19 cellular contexts compared by ENCODE assay signal in the genomic region with DNA sequence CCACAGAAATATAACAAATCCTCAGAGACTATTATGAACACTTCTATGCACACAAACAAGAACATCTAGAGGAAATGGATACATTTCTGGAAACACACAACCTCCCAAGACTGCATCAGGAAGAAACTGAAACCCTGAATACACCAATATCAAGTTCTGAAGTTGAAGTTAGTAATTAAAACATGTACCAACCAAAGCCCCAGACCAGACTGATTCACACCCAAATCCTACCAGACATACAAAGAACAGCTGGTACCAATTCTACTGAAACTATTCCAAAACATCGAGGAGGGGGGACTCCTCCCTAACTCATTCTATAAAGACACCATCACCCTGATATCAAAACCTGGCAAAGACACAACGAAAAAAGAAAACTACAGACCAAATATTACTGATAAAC.
"Had no signal": no experiment of that assay in that cellular context is flagged by ENCODE, and none has a peak within 500 bp of the region (broad histone marks: within the 10 kb centered on the region; RNA-seq: fewer than 3 reads in every experiment).

No MANE protein-coding gene starts in this region.

- DNase-seq: dermis blood vessel endothelial cell; dorsolateral prefrontal cortex; effector CD4-positive, alpha-beta T cell; effector memory CD4-positive, alpha-beta T cell; foreskin keratinocyte; glutamatergic neuron; head of caudate nucleus; heart right ventricle; hippocampal formation; left cardiac atrium; left lung; left ventricle myocardium superior; lower lobe of right lung; mesenchymal stem cell; mucosa of descending colon had no signal

- H3K36me3 Mint-ChIP-seq: mesothelial cell of epicardium had no signal

- H3K4me1 Mint-ChIP-seq: mesothelial cell of epicardium had no signal

- H3K4me3 Mint-ChIP-seq: mesothelial cell of epicardium had no signal

- H3K27me3 ChIP-seq: dorsolateral prefrontal cortex, esophagus muscularis mucosa, foreskin keratinocyte, gastroesophageal sphincter, heart right ventricle, left lung had no signal

- H3K9me3 ChIP-seq: lower lobe of right lung, mucosa of descending colon had no signal

- H3K36me3 ChIP-seq: esophagus muscularis mucosa, gastroesophageal sphincter, heart right ventricle, left lung, lower lobe of right lung had no signal

- H3K27ac ChIP-seq: coronary artery, dorsolateral prefrontal cortex, esophagus muscularis mucosa, foreskin keratinocyte, gastroesophageal sphincter, heart right ventricle, left lung, lower lobe of right lung had no signal

- H3K27ac Mint-ChIP-seq: mesothelial cell of epicardium had no signal

- H3K4me1 ChIP-seq: esophagus muscularis mucosa, foreskin keratinocyte, gastroesophageal sphincter, heart right ventricle, left lung, lower lobe of right lung had no signal

- H3K4me3 ChIP-seq: coronary artery, dorsolateral prefrontal cortex, esophagus muscularis mucosa, gastroesophageal sphincter, heart right ventricle, left lung, lower lobe of right lung, mucosa of descending colon had no signal
